16 cellular contexts compared by ENCODE assay signal in the genomic region with DNA sequence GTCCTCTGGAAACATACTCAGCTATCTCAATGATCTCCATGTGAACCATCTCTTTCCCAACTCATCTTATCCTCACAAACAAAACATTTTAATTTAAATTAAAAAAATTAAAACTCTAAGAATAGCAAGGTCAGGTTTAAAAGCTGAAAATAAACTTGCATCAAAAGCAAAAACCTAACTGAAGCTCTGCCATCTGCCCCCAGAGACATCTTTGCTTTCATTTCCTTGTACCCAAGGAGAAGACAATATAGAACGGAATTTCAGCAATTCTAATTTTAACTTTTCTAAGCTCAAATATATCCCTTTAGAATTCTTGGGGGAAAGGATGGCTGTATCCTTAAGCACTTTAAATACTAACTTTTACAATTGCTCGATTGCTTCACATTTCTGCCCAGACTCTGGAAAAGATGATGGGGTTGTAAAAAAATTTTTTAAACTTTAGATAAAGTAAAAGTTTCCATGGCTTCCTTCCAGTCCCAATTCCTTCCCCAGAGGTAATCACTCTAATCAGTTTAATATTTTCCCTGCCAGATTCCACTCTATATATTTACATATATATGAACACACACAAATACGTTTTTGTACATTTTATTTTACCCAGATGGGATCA.
DNase-seq lines count a peak whose midpoint lies in the region; ATAC-seq and TF ChIP-seq lines count a peak whose summit lies in the region.
"Had no signal": no experiment of that assay in that cellular context is flagged by ENCODE, and none has a peak within 500 bp of the region (broad histone marks: within the 10 kb centered on the region; RNA-seq: fewer than 3 reads in every experiment).

No MANE protein-coding gene starts in this region.

- no peak overlapping the region for H2BK15ac ChIP-seq in neuronal stem cell (ENCODE audit: low read length)

- intact Hi-C loops in Calu3 (cut with micrococcal nuclease; ENCODE audit: unreplicated experiment) (loop anchor here (5.0 kb wide), 1 partner anchor 74 kb away; the partner anchor contains the start of gene NUDT3), psoas muscle (cut with DNase I) (loop anchor here in 1 of 2 donors (5.0 kb wide), 1 partner anchor 64 kb away; no protein-coding TSS in a partner anchor)

- BruUV-seq in Calu3 (replicated peaks; lab: Mats Ljungman, UMichigan) = no TSS peak

- H2AK5ac ChIP-seq in neuronal stem cell (ENCODE audit: low read depth, low read length) = no peak overlapping the region

- no peak overlapping the region for H2AFZ ChIP-seq in neuronal stem cell (ENCODE audit: low read length)

- H3K9ac ChIP-seq in neuronal stem cell (ENCODE audit: low read depth, low read length, poor library complexity) = no peak overlapping the region

- H3K18ac ChIP-seq in neuronal stem cell (ENCODE audit: low read length) = no peak overlapping the region

- no peak overlapping the region for H3K23ac ChIP-seq in neuronal stem cell (ENCODE audit: low read depth, low read length, poor library complexity)

- CTCF ChIA-PET in Calu3 (lab: Charles Lee) = interaction anchor here (0.7 kb wide), 2 partner anchors 71 to 277 kb away, joined by 3 read pairs; no protein-coding TSS in a partner anchor

- no peak overlapping the region for H4K91ac ChIP-seq in neuronal stem cell (ENCODE audit: low read depth, low read length, poor library complexity)

- H3K27me3 Mint-ChIP-seq in Calu3 (ENCODE audit: unreplicated experiment) = no peaks in the 10 kb centered on the region
- H3K27me3 Mint-ChIP-seq in chondrocyte (ENCODE audit: low read depth) = no peaks in the 10 kb centered on the region
- H3K27me3 Mint-ChIP-seq: activated CD4-positive, alpha-beta T cell treated with anti-CD3 and anti-CD28 coated beads, Interleukin-2, amount 10 ng/mL, durations not matched to agents 24 days and 14 days had no signal

- DNase-seq in Calu3 = no peak
- DNase-seq in MV-4-11 (lab: John Stamatoyannopoulos, UW) = peak; percentile 53
- no peak for DNase-seq in chondrocyte (ENCODE audit: low spot score)
- DNase-seq in psoas muscle = no peak
- no peak for DNase-seq in neuronal stem cell (ENCODE audit: low spot score)
- no peak for DNase-seq in glomerular visceral epithelial cell (ENCODE audit: extremely low spot score)
- no peak for DNase-seq in AG08396 (ENCODE audit: low spot score)
- DNase-seq: activated CD4-positive, alpha-beta T cell treated with anti-CD3 and anti-CD28 coated beads, Interleukin-2, amount 10 ng/mL, durations not matched to agents 24 days and 14 days; activated T-cell treated with anti-CD3 and anti-CD28 coated beads, Interleukin-2, amount 50 U/mL, for 1 hour; amygdala; cortex of kidney; DND-41; NCI-H2029 treated with DMSO at 0.1 percent for 48 hours; NCI-H69; pancreas had no signal

- peaks cover 70% of the 10 kb centered on the region for H3K4me1 Mint-ChIP-seq in Calu3 (ENCODE audit: low read depth, unreplicated experiment)
- peaks cover 34% of the 10 kb centered on the region for H3K4me1 Mint-ChIP-seq in chondrocyte (ENCODE audit: low read depth)

- H3K4me3 ChIP-seq in psoas muscle (no peak overlapping the region), neuronal stem cell (ENCODE audit: low read length in 2 of 2) (no peak overlapping the region)
- H3K4me3 ChIP-seq: pancreas had no signal

- H3K14ac ChIP-seq in neuronal stem cell (ENCODE audit: low read length) = no peak overlapping the region

- H3K27ac Mint-ChIP-seq in Calu3 (ENCODE audit: unreplicated experiment) (peak overlapping the region; percentile 94), chondrocyte (ENCODE audit: unreplicated experiment) (peak overlapping the region; percentile 81)

- H3K27ac ChIP-seq in psoas muscle = peak overlapping the region; percentile 44
- H3K27ac ChIP-seq in neuronal stem cell (replicated peaks; ENCODE audit: low read length) = no peak overlapping the region

- H3K36me3 ChIP-seq in psoas muscle (ENCODE audit: insufficient read depth in 1 of 2, low read depth in 1 of 2) = no peaks in the 10 kb centered on the region
- H3K36me3 ChIP-seq in neuronal stem cell (replicated peaks in 1 of 2; ENCODE audit: control insufficient read depth in 2 of 2, insufficient read depth in 2 of 2, low read length in 2 of 2) = peaks cover 0 to 9% of the 10 kb centered on the region in 2 donors
- H3K36me3 ChIP-seq: pancreas had no signal

- no peak overlapping the region for H3K4ac ChIP-seq in neuronal stem cell (ENCODE audit: low read length)

- H3K36me3 Mint-ChIP-seq in Calu3 (ENCODE audit: insufficient read depth, unreplicated experiment) = peaks cover 18% of the 10 kb centered on the region
- peaks cover 1% of the 10 kb centered on the region for H3K36me3 Mint-ChIP-seq in chondrocyte (ENCODE audit: low read depth)

- no peak overlapping the region for H4K8ac ChIP-seq in neuronal stem cell (ENCODE audit: low read depth, low read length)

- H3K27me3 ChIP-seq in psoas muscle (ENCODE audit: insufficient read depth in 3 of 3, low read length in 2 of 3) (no peaks in the 10 kb centered on the region), neuronal stem cell (ENCODE audit: control insufficient read depth in 3 of 3, insufficient read depth in 3 of 3, low read depth in 1 of 3, low read length in 3 of 3) (no peaks in the 10 kb centered on the region)
- H3K27me3 ChIP-seq: pancreas had no signal

- H2BK12ac ChIP-seq in neuronal stem cell (ENCODE audit: low read length) = no peak overlapping the region

- H3K4me2 ChIP-seq in neuronal stem cell (ENCODE audit: insufficient read depth, low read length, poor library complexity, severe bottlenecking) = no peak overlapping the region

- H2BK5ac ChIP-seq in neuronal stem cell (ENCODE audit: low read length) = no peak overlapping the region

- H2BK120ac ChIP-seq in neuronal stem cell (ENCODE audit: low read depth, low read length) = no peak overlapping the region

- ATAC-seq in psoas muscle (no peak), HG03139 (IDR thresholded peaks at IDR 0.05; ENCODE audit: unreplicated experiment) (no peak)

- H3K79me1 ChIP-seq in neuronal stem cell (ENCODE audit: low read depth, low read length) = peaks cover 4% of the 10 kb centered on the region

- WGBS in psoas muscle, 3 donors = 54 to 68% (median 62%) methylated on average over 3 of the region's 3 CpGs
- no CpG with 5 or more reads among the region's 3 CpGs for whole genome bisulfite sequencing in neuronal stem cell (ENCODE audit: extremely low coverage in 2 of 2, insufficient read length in 2 of 2, insufficient replicate concordance in 1 of 2), 2 donors

- TF ChIP-seq CTCF in Calu3 (IDR thresholded peaks at IDR 0.05; ENCODE audit: unreplicated experiment) (no peak), chondrocyte (IDR thresholded peaks at IDR 0.05) (no peak), psoas muscle (IDR thresholded peaks at IDR 0.05) (no peak)

- H3K4me1 ChIP-seq in psoas muscle (peaks cover 47% of the 10 kb centered on the region), neuronal stem cell (ENCODE audit: control insufficient read depth in 2 of 2, insufficient read depth in 1 of 2, low read depth in 1 of 2, low read length in 2 of 2) (no peaks in the 10 kb centered on the region)

- H3K9me3 Mint-ChIP-seq in Calu3 (ENCODE audit: low read depth, unreplicated experiment) (no peaks in the 10 kb centered on the region), chondrocyte (ENCODE audit: low read depth) (no peaks in the 10 kb centered on the region)
- H3K9me3 Mint-ChIP-seq: activated CD4-positive, alpha-beta T cell treated with anti-CD3 and anti-CD28 coated beads, Interleukin-2, amount 10 ng/mL, durations not matched to agents 24 days and 14 days had no signal

- H3K4me3 Mint-ChIP-seq in Calu3 (ENCODE audit: low read depth, unreplicated experiment) (no peak overlapping the region), chondrocyte (ENCODE audit: unreplicated experiment) (no peak overlapping the region)

- H3K9me3 ChIP-seq in psoas muscle (no peaks in the 10 kb centered on the region), neuronal stem cell (replicated peaks in 1 of 2; ENCODE audit: control insufficient read depth in 2 of 2, insufficient read depth in 1 of 2, low read depth in 1 of 2, low read length in 2 of 2) (no peaks in the 10 kb centered on the region)
- H3K9me3 ChIP-seq: pancreas had no signal
